ENCODE assay signal across 24 cellular contexts in genomic region chr16:31268891-31269290, GRCh38. TPM values are rescaled to one million over a fixed set of nuclear protein-coding genes. Genes with fewer than 3 reads are reported as not detected.
"Had no signal": no experiment of that assay in that cellular context is flagged by ENCODE, and none has a peak within 500 bp of the region (broad histone marks: within the 10 kb centered on the region; RNA-seq: fewer than 3 reads in every experiment).

No MANE protein-coding gene starts in this region.

- H3K27me3 Mint-ChIP-seq: activated CD8-positive, alpha-beta memory T cell treated with anti-CD3 and anti-CD28 coated beads, Interleukin-2, amount 10 ng/mL, durations not matched to agents 7 days and 5 days had no signal

- H2AFZ ChIP-seq: parathyroid adenoma had no signal

- H3K36me3 ChIP-seq: right lobe of liver, SJSA1, transverse colon had no signal

- H3K9me3 ChIP-seq: heart left ventricle, right lobe of liver, SJSA1, transverse colon had no signal

- H3K27ac Mint-ChIP-seq: activated CD4-positive, alpha-beta T cell treated with anti-CD3 and anti-CD28 coated beads for 36 hours; activated CD8-positive, alpha-beta memory T cell treated with anti-CD3 and anti-CD28 coated beads, Interleukin-2, amount 10 ng/mL, durations not matched to agents 7 days and 5 days; activated naive CD8-positive, alpha-beta T cell treated with anti-CD3 and anti-CD28 coated beads, Interleukin-2, amount 10 ng/mL, durations not matched to agents 7 days and 5 days had no signal

- H3K27ac ChIP-seq: heart left ventricle, parathyroid adenoma, right lobe of liver, SJSA1, skin epidermis, transverse colon had no signal

- H3K9me3 Mint-ChIP-seq: activated naive CD8-positive, alpha-beta T cell treated with anti-CD3 and anti-CD28 coated beads, Interleukin-2, amount 10 ng/mL, durations not matched to agents 7 days and 5 days; naive thymus-derived CD8-positive, alpha-beta T cell had no signal

- H3K4me3 Mint-ChIP-seq: activated CD4-positive, alpha-beta T cell treated with anti-CD3 and anti-CD28 coated beads for 36 hours; activated CD8-positive, alpha-beta memory T cell treated with anti-CD3 and anti-CD28 coated beads, Interleukin-2, amount 10 ng/mL, durations not matched to agents 7 days and 5 days; activated naive CD8-positive, alpha-beta T cell treated with anti-CD3 and anti-CD28 coated beads, Interleukin-2, amount 10 ng/mL, durations not matched to agents 7 days and 5 days; naive thymus-derived CD8-positive, alpha-beta T cell had no signal

- H3K27me3 ChIP-seq: right lobe of liver, SJSA1 had no signal

- H3K9ac ChIP-seq: parathyroid adenoma had no signal

- H3K4me1 ChIP-seq: parathyroid adenoma, right lobe of liver had no signal

- DNase-seq: activated CD4-positive, alpha-beta T cell treated with anti-CD3 and anti-CD28 coated beads for 36 hours; activated CD4-positive, alpha-beta T cell treated with anti-CD3 and anti-CD28 coated beads, Interleukin-2, amount 50 U/mL, for 48 hours; activated CD8-positive, alpha-beta memory T cell treated with anti-CD3 and anti-CD28 coated beads, Interleukin-2, amount 10 ng/mL, durations not matched to agents 7 days and 5 days; activated naive CD4-positive, alpha-beta T cell treated with Interleukin-2 at 50 U/mL for 16 hours; activated naive CD8-positive, alpha-beta T cell treated with anti-CD3 and anti-CD28 coated beads, Interleukin-2, amount 10 ng/mL, durations not matched to agents 7 days and 5 days; amygdala; cortex of kidney; effector CD4-positive, alpha-beta T cell; heart left ventricle; kidney; naive thymus-derived CD8-positive, alpha-beta T cell; right lobe of liver; stimulated activated CD4-positive, alpha-beta T cell treated with anti-CD3 and anti-CD28 coated beads, Interleukin-1b, Interleukin-23, amount 100 ng/mL, for 48 hours; T-helper 1 cell; T-helper 9 cell; transverse colon had no signal

- H3K36me3 Mint-ChIP-seq: naive thymus-derived CD8-positive, alpha-beta T cell had no signal

- H3K4me3 ChIP-seq: heart left ventricle, lung, right lobe of liver, SJSA1, skin epidermis, transverse colon had no signal

- H3K79me2 ChIP-seq: parathyroid adenoma had no signal

- ATAC-seq: activated CD4-positive, alpha-beta T cell treated with anti-CD3 and anti-CD28 coated beads for 36 hours; activated CD8-positive, alpha-beta memory T cell treated with anti-CD3 and anti-CD28 coated beads, Interleukin-2, amount 10 ng/mL, durations not matched to agents 7 days and 5 days; heart left ventricle; naive thymus-derived CD8-positive, alpha-beta T cell had no signal

RNA-seq across cellular contexts. Expression of gene ITGAM, which starts 9.1 kb away (rescaled TPM):
- total RNA-seq: bronchial epithelial cell, fibroblast of villous mesenchyme, pulmonary artery endothelial cell had no signal

RNA-seq across cellular contexts. Expression of gene PYDC1, which starts 52.0 kb away (rescaled TPM):
- total RNA-seq: activated CD4-positive, alpha-beta T cell treated with anti-CD3 and anti-CD28 coated beads for 36 hours; activated CD8-positive, alpha-beta memory T cell treated with anti-CD3 and anti-CD28 coated beads, Interleukin-2, amount 10 ng/mL, durations not matched to agents 7 days and 5 days; activated naive CD8-positive, alpha-beta T cell treated with anti-CD3 and anti-CD28 coated beads, Interleukin-2, amount 10 ng/mL, durations not matched to agents 7 days and 5 days; bronchial epithelial cell; epithelial cell of proximal tubule; fibroblast of villous mesenchyme; heart left ventricle; kidney; lung; naive thymus-derived CD8-positive, alpha-beta T cell; pulmonary artery endothelial cell; right lobe of liver; SJSA1; transverse colon had no signal

RNA-seq across cellular contexts. Expression of gene TRIM72, which starts 55.0 kb away (rescaled TPM):
- total RNA-seq: activated CD8-positive, alpha-beta memory T cell treated with anti-CD3 and anti-CD28 coated beads, Interleukin-2, amount 10 ng/mL, durations not matched to agents 7 days and 5 days; activated naive CD8-positive, alpha-beta T cell treated with anti-CD3 and anti-CD28 coated beads, Interleukin-2, amount 10 ng/mL, durations not matched to agents 7 days and 5 days; bronchial epithelial cell; epithelial cell of proximal tubule; fibroblast of villous mesenchyme; naive thymus-derived CD8-positive, alpha-beta T cell; pulmonary artery endothelial cell; SJSA1 had no signal
